In genomic region chr12:24909667-24910066, GRCh38 we compare ENCODE assay signal across 11 cellular contexts. TPM values are rescaled to one million over a fixed set of nuclear protein-coding genes. Genes with fewer than 3 reads are reported as not detected.
DNase-seq lines count a peak whose midpoint lies in the region; ATAC-seq and TF ChIP-seq lines count a peak whose summit lies in the region.
"Had no signal": no experiment of that assay in that cellular context is flagged by ENCODE, and none has a peak within 500 bp of the region (broad histone marks: within the 10 kb centered on the region; RNA-seq: fewer than 3 reads in every experiment).

No MANE protein-coding gene starts in this region.

- H3K4me2 ChIP-seq in IMR-90 (ENCODE audit: low read depth, low read length): no peak overlapping the region

- POLR2A ChIA-PET in IMR-90 (lab: Charles Lee; ENCODE audit: unreplicated experiment): no interaction called here
- POLR2A ChIA-PET in CD8-positive, alpha-beta T cell (lab: Charles Lee): no interaction called here

- H3K9me3 Mint-ChIP-seq in CD8-positive, alpha-beta T cell: no peaks in the 10 kb centered on the region
- H3K9me3 Mint-ChIP-seq: activated naive CD4-positive, alpha-beta T cell treated with anti-CD3 and anti-CD28 coated beads, Interleukin-2, amount 50 U/mL, for 72 hours; immature natural killer cell had no signal

- no peaks in the 10 kb centered on the region for H3K36me3 Mint-ChIP-seq in CD8-positive, alpha-beta T cell
- H3K36me3 Mint-ChIP-seq: immature natural killer cell had no signal

- no peak overlapping the region for H3K56ac ChIP-seq in IMR-90 (ENCODE audit: extremely low read depth, insufficient read depth, low read length)

- DNase-seq in AG08396 (ENCODE audit: low spot score) (peak; percentile 79), IMR-90 (peak; percentile 97), cardiac fibroblast (ENCODE audit: low read depth in 2 of 2) (peak; percentile 75 to 98), lower leg skin (ENCODE audit: low spot score in 2 of 2) (peak; percentile 56 to 91), DMS153 treated with DMSO at 0.1 percent for 48 hours (lab: John Stamatoyannopoulos, UW; ENCODE audit: unreplicated experiment) (no peak)
- DNase-seq in activated naive CD4-positive, alpha-beta T cell treated with Interleukin-2 at 50 U/mL for 16 hours: no peak
- DNase-seq in CD8-positive, alpha-beta T cell: no peak
- DNase-seq: immature natural killer cell, SJCRH30 had no signal

- H2AK5ac ChIP-seq in IMR-90 (ENCODE audit: low read depth, low read length): 0 out of 2 replicates have a peak overlapping the region, but pooled peaks have one; percentile 53

- peak overlapping the region; percentile 51; the same call in 1 of the 3 replicates for H2BK15ac ChIP-seq in IMR-90 (ENCODE audit: low read depth, low read length)

- peak overlapping the region; percentile 72 for H2BK5ac ChIP-seq in IMR-90 (ENCODE audit: low read depth, low read length, poor library complexity, severe bottlenecking)

- H3K4me3 ChIP-seq in IMR-90 (ENCODE audit: insufficient read depth, low read depth, low read length) (no peak overlapping the region), cardiac fibroblast (replicated peaks in 1 of 2; ENCODE audit: low read depth in 2 of 2, low read length in 2 of 2) (no peak overlapping the region), lower leg skin (ENCODE audit: low read depth, poor library complexity, severe bottlenecking) (no peak overlapping the region)
- H3K4me3 ChIP-seq in CD8-positive, alpha-beta T cell (ENCODE audit: low read depth, low read length): no peak overlapping the region
- H3K4me3 ChIP-seq: SJCRH30 had no signal

- TF ChIP-seq RAD21 in IMR-90 (IDR thresholded peaks at IDR 0.05; ENCODE audit: low read length): no peak

- H3K27ac Mint-ChIP-seq in CD8-positive, alpha-beta T cell: no peak overlapping the region
- H3K27ac Mint-ChIP-seq: activated naive CD4-positive, alpha-beta T cell treated with anti-CD3 and anti-CD28 coated beads, Interleukin-2, amount 50 U/mL, for 72 hours; immature natural killer cell had no signal

- H3K4me1 Mint-ChIP-seq in CD8-positive, alpha-beta T cell (ENCODE audit: low read depth): no peaks in the 10 kb centered on the region
- H3K4me1 Mint-ChIP-seq: immature natural killer cell had no signal

- H2BK20ac ChIP-seq in IMR-90 (ENCODE audit: low read depth, low read length): peak overlapping the region; percentile 73

- H3K27ac ChIP-seq in IMR-90 (ENCODE audit: insufficient read depth, low read length): peak overlapping the region; percentile 24
- no peak overlapping the region for H3K27ac ChIP-seq in CD8-positive, alpha-beta T cell (ENCODE audit: low read depth, low read length)
- H3K27ac ChIP-seq: SJCRH30 had no signal

- no CpG with 5 or more reads among the region's 3 CpGs for WGBS in IMR-90 (ENCODE audit: extremely low coverage in 2 of 2, insufficient read length in 1 of 2), 2 experiments
- 56 to 64% methylated on average over 3 of the region's 3 CpGs for WGBS in lower leg skin, 2 donors

- H3K27me3 Mint-ChIP-seq in CD8-positive, alpha-beta T cell (ENCODE audit: low read depth): no peaks in the 10 kb centered on the region

- peak overlapping the region; percentile 18; the same call in 1 of the 2 replicates for H4K91ac ChIP-seq in IMR-90 (ENCODE audit: insufficient read depth, low read depth, low read length)

- peaks cover 23% of the 10 kb centered on the region for H3K4me1 ChIP-seq in IMR-90 (ENCODE audit: control insufficient read depth, insufficient read depth, low read length)
- no peaks in the 10 kb centered on the region for H3K4me1 ChIP-seq in CD8-positive, alpha-beta T cell (ENCODE audit: insufficient read depth, low read length)

- H4K8ac ChIP-seq in IMR-90 (ENCODE audit: low read depth in 2 of 2, low read length in 2 of 2): peak overlapping the region; percentile 7 to 36; a peak in 2 of 4 replicates

- H3K79me1 ChIP-seq in IMR-90 (ENCODE audit: low read depth in 1 of 2, low read length in 2 of 2): peaks cover 47 to 81% of the 10 kb centered on the region in 2 experiments

- TF ChIP-seq POLR2A in IMR-90 (IDR thresholded peaks at IDR 0.05; ENCODE audit: low read depth, low read length): peak; percentile 61; the same call in 1 of the 2 replicates
- TF ChIP-seq POLR2A in lower leg skin (IDR thresholded peaks at IDR 0.05): no peak

- CTCF ChIA-PET in IMR-90 (lab: Yijun Ruan, JAX): no interaction called here
- CTCF ChIA-PET in CD8-positive, alpha-beta T cell (lab: Charles Lee): interaction anchor here (1.0 kb wide), 1 partner anchor 18 kb away, joined by 3 read pairs; no protein-coding TSS in a partner anchor

- dilution Hi-C loops in IMR-90 (cut with HindIII; ENCODE audit: low sequenced_read_pairs, unreplicated experiment): no loop called here

- 0 out of 2 replicates have a peak, but pooled peaks cover 2% of the 10 kb centered on the region for H3K9me3 ChIP-seq in IMR-90 (ENCODE audit: control insufficient read depth, insufficient read depth, low read length)
- no peaks in the 10 kb centered on the region for H3K9me3 ChIP-seq in CD8-positive, alpha-beta T cell (ENCODE audit: low read length)
- H3K9me3 ChIP-seq: SJCRH30 had no signal

- H4K5ac ChIP-seq in IMR-90 (ENCODE audit: low read depth, low read length): peak overlapping the region; percentile 85; the same call in 1 of the 2 replicates

- peak overlapping the region; percentile 45 for H3K4ac ChIP-seq in IMR-90 (ENCODE audit: low read depth, low read length)

- in situ Hi-C loops in IMR-90 (cut with MboI; ENCODE audit: low sequenced_read_pairs): no loop called here

- ATAC-seq in IMR-90 (ENCODE audit: low read depth): peak; percentile 25
- no peak for ATAC-seq in CD8-positive, alpha-beta T cell
- ATAC-seq in GM19455 (IDR thresholded peaks at IDR 0.05; ENCODE audit: unreplicated experiment): no peak

- peak overlapping the region; percentile 10; the same call in 1 of the 2 replicates for H3K23ac ChIP-seq in IMR-90 (ENCODE audit: low read depth, low read length)

- H4K20me1 ChIP-seq in IMR-90 (ENCODE audit: insufficient read depth, low read length): peaks cover 29% of the 10 kb centered on the region; the same call in 1 of the 2 replicates

- H3K36me3 ChIP-seq in IMR-90 (ENCODE audit: control insufficient read depth, insufficient read depth, low read length): peaks cover 4% of the 10 kb centered on the region
- H3K36me3 ChIP-seq in CD8-positive, alpha-beta T cell (ENCODE audit: insufficient read depth, low read length): no peaks in the 10 kb centered on the region

- H2AFZ ChIP-seq in IMR-90 (replicated peaks; ENCODE audit: low read length, poor library complexity): no peak overlapping the region

- peaks cover 25% of the 10 kb centered on the region for H3K9me1 ChIP-seq in IMR-90 (ENCODE audit: insufficient read depth, low read length)

- no peak overlapping the region for H3K4me3 Mint-ChIP-seq in CD8-positive, alpha-beta T cell
- H3K4me3 Mint-ChIP-seq: immature natural killer cell had no signal

- no peaks in the 10 kb centered on the region for H3K27me3 ChIP-seq in IMR-90 (ENCODE audit: control insufficient read depth, insufficient read depth, low read length)
- no peaks in the 10 kb centered on the region for H3K27me3 ChIP-seq in CD8-positive, alpha-beta T cell (ENCODE audit: insufficient read depth, low read length)
- H3K27me3 ChIP-seq: SJCRH30 had no signal

- no peak overlapping the region for H3K9ac ChIP-seq in IMR-90 (ENCODE audit: low read depth, low read length)

- no peak overlapping the region for H2AK9ac ChIP-seq in IMR-90 (replicated peaks; ENCODE audit: low read depth, low read length, poor library complexity)

- H3K18ac ChIP-seq in IMR-90 (ENCODE audit: low read depth, low read length): peak overlapping the region; percentile 92; the same call in 1 of the 2 replicates

- peak overlapping the region; percentile 70; the same call in 1 of the 2 replicates for H2BK120ac ChIP-seq in IMR-90 (ENCODE audit: low read depth, low read length)

- BruUV-seq in IMR-90 (replicated peaks; lab: Mats Ljungman, UMichigan): no TSS peak

- TF ChIP-seq CTCF in IMR-90 (conservative IDR thresholded peaks at IDR 0.05; ENCODE audit: low read depth, low read length) (no peak), cardiac fibroblast (IDR thresholded peaks at IDR 0.05; ENCODE audit: low read depth, low read length) (no peak), lower leg skin (IDR thresholded peaks at IDR 0.05) (no peak)
- no peak for TF ChIP-seq CTCF in CD8-positive, alpha-beta T cell (IDR thresholded peaks at IDR 0.05)

- intact Hi-C loops in IMR-90 (cut with micrococcal nuclease) (loop anchor here (5.0 kb wide), 1 partner anchor 38 kb away; the partner anchor contains the start of gene BCAT1), lower leg skin (cut with DNase I; ENCODE audit: low total_unique reads) (no loop called here)
- intact Hi-C loops in CD8-positive, alpha-beta T cell (cut with DNase I, micrococcal nuclease): no loop called here

- peak overlapping the region; percentile 13 for H3K14ac ChIP-seq in IMR-90 (replicated peaks; ENCODE audit: low read depth, low read length)

TF ChIP-seq in IMR-90, 13 proteins besides CTCF, POLR2A, EP300 and RAD21:
- peak; percentile 44; the same call in 1 of the 2 replicates for TF ChIP-seq MAZ (IDR thresholded peaks at IDR 0.05; ENCODE audit: borderline replicate concordance, low read depth, low read length)
- TF ChIP-seq SMC3 (IDR thresholded peaks at IDR 0.05; ENCODE audit: low read depth, low read length): no peak
- peak; percentile 84 for TF ChIP-seq FOS (IDR thresholded peaks at IDR 0.05; ENCODE audit: low read depth, low read length)
- TF ChIP-seq NFE2L2 (IDR thresholded peaks at IDR 0.05; ENCODE audit: low read depth, low read length): peak; percentile 46
- no peak for TF ChIP-seq RCOR1 (IDR thresholded peaks at IDR 0.05; ENCODE audit: insufficient replicate concordance, low read length)
- no peak for TF ChIP-seq RFX5 (IDR thresholded peaks at IDR 0.05; ENCODE audit: low read depth, low read length)
- peak; percentile 96 for TF ChIP-seq USF2 (IDR thresholded peaks at IDR 0.05; ENCODE audit: low read depth, low read length)
- peak; percentile 90 for TF ChIP-seq BHLHE40 (IDR thresholded peaks at IDR 0.05; ENCODE audit: low read depth, low read length)
TF ChIP-seq in IMR-90: peak in this region for 5.

RNA-seq across cellular contexts. Expression of gene BCAT1, which starts 39.2 kb away (rescaled TPM):
- 580 and 683 TPM in 2 replicates for total RNA-seq in IMR-90 (2012; rRNA removed)
- polyA plus RNA-seq in IMR-90 (2012; rRNA removed): 21.3 and 30.4 TPM in 2 replicates
- polyA plus RNA-seq in IMR-90 (2012; cell fraction: cytosol; rRNA removed): 7.2 and 7.6 TPM in 2 replicates
- 5.3 and 20.5 TPM in 2 replicates for polyA plus RNA-seq in IMR-90 (2012; cell fraction: nucleus; rRNA removed; ENCODE audit: low replicate concordance)
- 1 to 10 TPM; 1.0 to 4.6 (median 2.8) TPM for total RNA-seq in lower leg skin
- under 1 TPM; 0.06 to 0.43 TPM for total RNA-seq in CD8-positive, alpha-beta T cell

Comparison
In these comparisons a context has a peak if more than half of its experiments do, and no peak if none do; other contexts are left out.
1. DNase-seq: peak in AG08396 (single experiment), IMR-90 (single experiment), cardiac fibroblast (2 of 2) and lower leg skin (2 of 2); none in activated naive CD4-positive, alpha-beta T cell treated with Interleukin-2 at 50 U/mL for 16 hours (single experiment), CD8-positive, alpha-beta T cell (0 of 7) and DMS153 treated with DMSO at 0.1 percent for 48 hours (single experiment).
2. RNA of gene BCAT1, which starts 39.2 kb away (total RNA-seq): 580 to 683 TPM in IMR-90; 1.0 to 4.6 TPM in lower leg skin and 0.06 to 0.43 TPM in CD8-positive, alpha-beta T cell; every median in the first group is over 100 times any median in the second.